16 cellular contexts compared by ENCODE assay signal in genomic region chr20:38151455-38151854, GRCh38. TPM values are rescaled to one million over a fixed set of nuclear protein-coding genes. Genes with fewer than 3 reads are reported as not detected.
DNase-seq lines count a peak whose midpoint lies in the region; ATAC-seq and TF ChIP-seq lines count a peak whose summit lies in the region.
"Had no signal": no experiment of that assay in that cellular context is flagged by ENCODE, and none has a peak within 500 bp of the region (broad histone marks: within the 10 kb centered on the region; RNA-seq: fewer than 3 reads in every experiment).

No MANE protein-coding gene starts in this region.

- TF ChIP-seq CTCF in GM23338 (conservative IDR thresholded peaks at IDR 0.05; ENCODE audit: low read depth in 2 of 2): no peak
- no peak for TF ChIP-seq CTCF in ascending aorta (IDR thresholded peaks at IDR 0.05)
- TF ChIP-seq CTCF in lower lobe of right lung (IDR thresholded peaks at IDR 0.05): no peak
- no peak for TF ChIP-seq CTCF in stomach (IDR thresholded peaks at IDR 0.05)

- H4K20me1 ChIP-seq in GM23338 (replicated peaks; ENCODE audit: insufficient read depth): no peaks in the 10 kb centered on the region; the same call in 1 of the 2 replicates

- WGBS in stomach, 5 donors: 77 to 87% (median 85%) methylated on average over 3 of the region's 3 CpGs

- H3K27me3 Mint-ChIP-seq in GM23338 (ENCODE audit: insufficient read depth, low read depth, poor library complexity): peaks cover 13% of the 10 kb centered on the region
- peaks cover 0 to 12% of the 10 kb centered on the region in 2 donors for H3K27me3 Mint-ChIP-seq in CD4-positive, alpha-beta memory T cell
- H3K27me3 Mint-ChIP-seq: IgD-negative memory B cell had no signal

- no peak for DNase-seq in GM23338 (ENCODE audit: low spot score)
- no peak for DNase-seq in ascending aorta (ENCODE audit: low spot score in 2 of 2)
- peak; percentile 1 for DNase-seq in lower lobe of right lung
- no peak for DNase-seq in stomach
- DNase-seq in anterior cingulate cortex (lab: John Stamatoyannopoulos, UW): no peak
- no peak for DNase-seq in CD4-positive, alpha-beta memory T cell
- DNase-seq: activated CD4-positive, CD25-positive, alpha-beta regulatory T cell; activated T-cell treated with anti-CD3 and anti-CD28 coated beads, Interleukin-2, amount 50 U/mL, for 72 hours; CD8-positive, alpha-beta T cell; NCI-H1436; NCI-H524 treated with DMSO at 0.1 percent for 48 hours; SHP77 treated with DMSO at 0.1 percent for 48 hours; stimulated activated CD4-positive, alpha-beta T cell treated with anti-CD3 and anti-CD28 coated beads, Interleukin-2, amount 100 ng/mL, for 48 hours; stimulated activated naive CD4-positive, alpha-beta T cell treated with Interleukin-2 at 50 U/mL for 16 hours had no signal

- H3K4me3 ChIP-seq in GM23338 (no peak overlapping the region), ascending aorta (no peak overlapping the region), lower lobe of right lung (no peak overlapping the region), stomach (no peak overlapping the region)
- no peak overlapping the region for H3K4me3 ChIP-seq in CD4-positive, alpha-beta memory T cell (ENCODE audit: low read length in 2 of 2)

- no peak for ATAC-seq in GM23338
- no peak for ATAC-seq in lower lobe of right lung
- no peak for ATAC-seq in GM18498 (IDR thresholded peaks at IDR 0.05; ENCODE audit: unreplicated experiment)
- ATAC-seq: CD8-positive, alpha-beta T cell had no signal

- H3F3A ChIP-seq in GM23338 (replicated peaks; ENCODE audit: low read depth): no peaks in the 10 kb centered on the region

- no peak overlapping the region for H3K4me2 ChIP-seq in GM23338

- no peaks in the 10 kb centered on the region for H3K36me3 Mint-ChIP-seq in GM23338 (ENCODE audit: low read depth)
- H3K36me3 Mint-ChIP-seq in CD4-positive, alpha-beta memory T cell: no peaks in the 10 kb centered on the region
- H3K36me3 Mint-ChIP-seq: CD8-positive, alpha-beta T cell; IgD-negative memory B cell had no signal

- H3K4me1 ChIP-seq in GM23338 (ENCODE audit: insufficient read depth) (no peaks in the 10 kb centered on the region; the same call in 1 of the 2 replicates), ascending aorta (peaks cover 10 to 22% of the 10 kb centered on the region in 2 donors), lower lobe of right lung (peaks cover 64% of the 10 kb centered on the region), stomach (peaks cover 20 to 47% (median 28%) of the 10 kb centered on the region in 4 donors)
- H3K4me1 ChIP-seq in CD4-positive, alpha-beta memory T cell (ENCODE audit: insufficient read depth, low read length): no peaks in the 10 kb centered on the region

- H3K9me3 ChIP-seq in ascending aorta: no peaks in the 10 kb centered on the region
- no peaks in the 10 kb centered on the region for H3K9me3 ChIP-seq in lower lobe of right lung
- no peaks in the 10 kb centered on the region for H3K9me3 ChIP-seq in stomach
- H3K9me3 ChIP-seq in CD4-positive, alpha-beta memory T cell (ENCODE audit: control insufficient read depth in 1 of 2, low read length in 2 of 2): no peaks in the 10 kb centered on the region

- H3K9me3 Mint-ChIP-seq in GM23338: no peaks in the 10 kb centered on the region
- H3K9me3 Mint-ChIP-seq in CD4-positive, alpha-beta memory T cell: no peaks in the 10 kb centered on the region
- H3K9me3 Mint-ChIP-seq: activated T-cell treated with anti-CD3 and anti-CD28 coated beads, Interleukin-2, amount 50 U/mL, for 72 hours; CD8-positive, alpha-beta T cell; IgD-negative memory B cell had no signal

- POLR2A ChIA-PET in CD4-positive, alpha-beta memory T cell (lab: Charles Lee; ENCODE audit: partially characterized antibody): no interaction called here

- H2AFZ ChIP-seq in GM23338: peak overlapping the region; percentile 52; the same call in 1 of the 2 replicates

- CTCF ChIA-PET in CD4-positive, alpha-beta memory T cell (lab: Charles Lee; ENCODE audit: partially characterized antibody): interaction anchor here (1.4 kb wide), 1 partner anchor 70 kb away, joined by 4 read pairs; no protein-coding TSS in a partner anchor

- no peak for TF ChIP-seq EP300 in stomach (IDR thresholded peaks at IDR 0.05)

- intact Hi-C loops in ascending aorta (cut with DNase I): no loop called here
- intact Hi-C loops in lower lobe of right lung (cut with DNase I): no loop called here
- intact Hi-C loops in stomach (cut with DNase I; ENCODE audit: low total_unique reads): no loop called here
- intact Hi-C loops in CD4-positive, alpha-beta memory T cell (cut with micrococcal nuclease): no loop called here

- no peak overlapping the region for H3K27ac ChIP-seq in GM23338 (ENCODE audit: low read depth)
- H3K27ac ChIP-seq in ascending aorta: peak overlapping the region; percentile 88 to 89
- H3K27ac ChIP-seq in lower lobe of right lung: peak overlapping the region; percentile 78
- H3K27ac ChIP-seq in stomach: peak overlapping the region in 4 of 5 donors; percentile 75 to 85 (median 84)
- no peak overlapping the region for H3K27ac ChIP-seq in CD4-positive, alpha-beta memory T cell (ENCODE audit: low read depth, low read length)

- no peak overlapping the region for H3K27ac Mint-ChIP-seq in GM23338
- H3K27ac Mint-ChIP-seq in CD4-positive, alpha-beta memory T cell: peak overlapping the region in 1 of 7 donors; percentile 56
- H3K27ac Mint-ChIP-seq: CD8-positive, alpha-beta T cell had no signal

- no peak overlapping the region for H3K4me3 Mint-ChIP-seq in GM23338
- no peak overlapping the region for H3K4me3 Mint-ChIP-seq in CD4-positive, alpha-beta memory T cell
- H3K4me3 Mint-ChIP-seq: CD8-positive, alpha-beta T cell had no signal

- H3K36me3 ChIP-seq in GM23338 (ENCODE audit: insufficient read depth) (no peaks in the 10 kb centered on the region), ascending aorta (peaks cover 57 to 61% of the 10 kb centered on the region in 2 donors), lower lobe of right lung (peaks cover 82% of the 10 kb centered on the region), stomach (peaks cover 0 to 64% (median 50%) of the 10 kb centered on the region in 4 donors)
- no peaks in the 10 kb centered on the region for H3K36me3 ChIP-seq in CD4-positive, alpha-beta memory T cell (ENCODE audit: insufficient read depth, low read length)

- no peak for TF ChIP-seq POLR2A in stomach (IDR thresholded peaks at IDR 0.05)

- H3K27me3 ChIP-seq in GM23338 (ENCODE audit: insufficient read depth) (no peaks in the 10 kb centered on the region), ascending aorta (no peaks in the 10 kb centered on the region), lower lobe of right lung (ENCODE audit: low read depth) (no peaks in the 10 kb centered on the region), stomach (no peaks in the 10 kb centered on the region)
- no peaks in the 10 kb centered on the region for H3K27me3 ChIP-seq in CD4-positive, alpha-beta memory T cell (ENCODE audit: insufficient read depth, low read length)

- H3K9me2 ChIP-seq in GM23338 (ENCODE audit: insufficient read depth): no peaks in the 10 kb centered on the region

- peaks cover 12% of the 10 kb centered on the region for H3K4me1 Mint-ChIP-seq in GM23338
- peaks cover 2 to 14% (median 8%) of the 10 kb centered on the region in 4 donors for H3K4me1 Mint-ChIP-seq in CD4-positive, alpha-beta memory T cell

- no peaks in the 10 kb centered on the region for H3K79me2 ChIP-seq in GM23338 (replicated peaks; ENCODE audit: insufficient read depth)

TF ChIP-seq in GM23338, 12 proteins besides CTCF, POLR2A, EP300 and RAD21 (continues in another document):
- no peak for TF ChIP-seq JUNB (IDR thresholded peaks at IDR 0.05; ENCODE audit: unreplicated experiment)
- TF ChIP-seq ETS1 (IDR thresholded peaks at IDR 0.05): no peak
- TF ChIP-seq CREB1 (CRISPR knock-in tag; IDR thresholded peaks at IDR 0.05; ENCODE audit: low read depth): no peak
- TF ChIP-seq STAT1 (IDR thresholded peaks at IDR 0.05; ENCODE audit: unreplicated experiment): no peak
- TF ChIP-seq POLR2AphosphoS5 (IDR thresholded peaks at IDR 0.05; ENCODE audit: low read depth): no peak
- TF ChIP-seq EZH2phosphoT487 (IDR thresholded peaks at IDR 0.05; ENCODE audit: unreplicated experiment): no peak
- TF ChIP-seq ZNF114 (CRISPR knock-in tag; IDR thresholded peaks at IDR 0.05): no peak
- no peak for TF ChIP-seq ZNF331 (CRISPR knock-in tag; IDR thresholded peaks at IDR 0.05; ENCODE audit: low read depth)

RNA-seq across cellular contexts. Expression of gene TGM2, which starts 13.6 kb away (rescaled TPM):
- 0.19 and 1.0 TPM in 2 replicates for total RNA-seq in GM23338 (2014; rRNA removed; shearing (Covaris generic))
- 0.45 and 0.49 TPM in 2 replicates for polyA plus RNA-seq in GM23338 (2016; fragmentation: Nextera tagmentation; extraction: Ambion mirVana)
- 529 TPM for total RNA-seq in ascending aorta
- total RNA-seq in lower lobe of right lung: 362 TPM
- 100 to 1,000 TPM in 1 of 5 donors, 10 to 100 TPM in 4; 27.8 to 195 (median 44.3) TPM for total RNA-seq in stomach
- polyA plus RNA-seq in stomach: 10 to 100 TPM; 16.2 to 28.0 (median 25.1) TPM
- under 1 TPM; 0.50 to 0.67 TPM for total RNA-seq in CD4-positive, alpha-beta memory T cell
- under 1 TPM; 0.09 to 0.11 TPM for polyA plus RNA-seq in CD4-positive, alpha-beta memory T cell
- total RNA-seq: CD8-positive, alpha-beta T cell had no signal

Comparison
In these comparisons a context has a peak if more than half of its experiments do, and no peak if none do; other contexts are left out.
1. H3K27ac ChIP-seq: peak in ascending aorta (2 of 2), lower lobe of right lung (single experiment) and stomach (4 of 5); none in GM23338 (single experiment) and CD4-positive, alpha-beta memory T cell (single experiment).
2. RNA of gene TGM2, which starts 13.6 kb away (total RNA-seq): 529 TPM in ascending aorta (single experiment), 362 TPM in lower lobe of right lung (single experiment) and 27.8 to 195 TPM in stomach; 0.19 to 1.0 TPM in GM23338 and 0.50 to 0.67 TPM in CD4-positive, alpha-beta memory T cell; every median in the first group is over 10 times any median in the second.